ENCODE assay signal across 8 cellular contexts in genomic region chr16:86555763-86556130, GRCh38. TPM values are rescaled to one million over a fixed set of nuclear protein-coding genes. Genes with fewer than 3 reads are reported as not detected.
DNase-seq lines count a peak whose midpoint lies in the region; ATAC-seq and TF ChIP-seq lines count a peak whose summit lies in the region.

No MANE protein-coding gene starts in this region.

- H3K27me3 ChIP-seq in left ventricle myocardium inferior (ENCODE audit: low read depth) = peaks cover 37% of the 10 kb centered on the region
- no peaks in the 10 kb centered on the region for H3K27me3 ChIP-seq in brain microvascular endothelial cell (replicated peaks)
- no peaks in the 10 kb centered on the region for H3K27me3 ChIP-seq in mucosa of rectum (ENCODE audit: control insufficient read depth in 2 of 2, insufficient read depth in 2 of 2, low read length in 2 of 2)

- no peak for TF ChIP-seq CTCF in left ventricle myocardium inferior (IDR thresholded peaks at IDR 0.05; ENCODE audit: borderline replicate concordance)
- no peak for TF ChIP-seq CTCF in brain microvascular endothelial cell (IDR thresholded peaks at IDR 0.05; ENCODE audit: low read depth, low read length, missing control alignments)

- intact Hi-C loops in left ventricle myocardium inferior (cut with micrococcal nuclease) = no loop called here
- intact Hi-C loops in Right ventricle myocardium superior (cut with DNase I) = no loop called here

- H3K27ac ChIP-seq in left ventricle myocardium inferior (replicated peaks) (peak overlapping the region; percentile 86), brain microvascular endothelial cell (peak overlapping the region; percentile 70), mucosa of rectum (ENCODE audit: low read depth in 2 of 2, low read length in 2 of 2) (peak overlapping the region in 1 of 2 donors; percentile 74)

- H3K9ac ChIP-seq in mucosa of rectum (ENCODE audit: low read depth in 1 of 2, low read length in 2 of 2) = peak overlapping the region; percentile 75 to 99

- ATAC-seq in Right ventricle myocardium superior (ENCODE audit: poor library complexity) (no peak), GM19455 (IDR thresholded peaks at IDR 0.05; ENCODE audit: unreplicated experiment) (no peak), HG02571 (IDR thresholded peaks at IDR 0.05; ENCODE audit: unreplicated experiment) (no peak), HG02763 (IDR thresholded peaks at IDR 0.05; ENCODE audit: unreplicated experiment) (no peak)

- in situ Hi-C loops in brain microvascular endothelial cell (cut with HindIII; ENCODE audit: low pct_ligation_motif_present, low sequenced_read_pairs) = loop anchor here (25.0 kb wide), 1 partner anchor 732 kb away; no protein-coding TSS in a partner anchor

- DNase-seq in left ventricle myocardium inferior = no peak
- no peak for DNase-seq in Right ventricle myocardium superior
- no peak for DNase-seq in brain microvascular endothelial cell
- no peak for DNase-seq in medulla oblongata (ENCODE audit: extremely low spot score)

- peaks cover 7% of the 10 kb centered on the region for H3K36me3 ChIP-seq in left ventricle myocardium inferior
- no peaks in the 10 kb centered on the region for H3K36me3 ChIP-seq in brain microvascular endothelial cell (replicated peaks)
- H3K36me3 ChIP-seq in mucosa of rectum (ENCODE audit: control insufficient read depth in 2 of 2, insufficient read depth in 2 of 2, low read length in 2 of 2) = peaks cover 1 to 3% of the 10 kb centered on the region in 2 donors

- H3K4me1 ChIP-seq in left ventricle myocardium inferior (peaks cover 28% of the 10 kb centered on the region), mucosa of rectum (ENCODE audit: control insufficient read depth in 2 of 2, insufficient read depth in 2 of 2, low read length in 2 of 2) (peaks cover 9 to 11% of the 10 kb centered on the region in 2 donors)

- H3K9me3 ChIP-seq in left ventricle myocardium inferior (replicated peaks) (no peaks in the 10 kb centered on the region), mucosa of rectum (ENCODE audit: control insufficient read depth in 2 of 2, low read length in 2 of 2) (no peaks in the 10 kb centered on the region)

- H3K4me3 ChIP-seq in left ventricle myocardium inferior (peak overlapping the region; percentile 97), brain microvascular endothelial cell (ENCODE audit: low read depth, low read length) (peak overlapping the region; percentile 96), mucosa of rectum (ENCODE audit: low read length in 2 of 2) (peak overlapping the region; percentile 90 to 91)

RNA-seq across cellular contexts. Expression of gene MTHFSD, which starts 0.7 kb away (rescaled TPM):
- total RNA-seq in left ventricle myocardium inferior (10.2 TPM), Right ventricle myocardium superior (9.6 TPM)

RNA-seq across cellular contexts. Expression of gene FOXC2, which starts 10.9 kb away (rescaled TPM):
- total RNA-seq in left ventricle myocardium inferior = 1.5 TPM
- 1.4 TPM for total RNA-seq in Right ventricle myocardium superior

RNA-seq across cellular contexts. Expression of gene FOXL1, which starts 22.6 kb away (rescaled TPM):
- 0.38 TPM for total RNA-seq in left ventricle myocardium inferior
- total RNA-seq in Right ventricle myocardium superior = 0.75 TPM

RNA-seq across cellular contexts. Expression of gene FOXF1, which starts 45.4 kb away (rescaled TPM):
- total RNA-seq in left ventricle myocardium inferior (0.33 TPM), Right ventricle myocardium superior (0.11 TPM)
